11 cellular contexts compared by ENCODE assay signal in the genomic region with DNA sequence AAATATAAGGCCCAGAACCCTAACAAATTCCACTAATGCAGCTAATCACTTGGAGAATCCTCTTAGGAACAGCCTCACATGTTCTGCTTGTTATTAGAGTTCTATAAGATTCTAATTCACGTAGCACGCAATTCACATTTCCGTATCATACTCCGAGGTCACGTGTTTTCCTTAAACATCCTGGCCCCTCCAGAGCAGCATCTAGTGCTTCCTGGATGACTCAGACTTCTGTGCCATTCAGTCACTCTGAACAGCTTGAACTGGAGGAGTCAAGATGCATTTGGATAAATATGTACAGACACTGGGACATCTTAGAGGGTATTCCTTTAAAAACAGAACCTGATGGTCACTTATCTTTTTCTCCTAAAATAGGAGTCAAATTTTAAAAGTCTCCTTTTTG.
DNase-seq lines count a peak whose midpoint lies in the region; ATAC-seq and TF ChIP-seq lines count a peak whose summit lies in the region.
"Had no signal": no experiment of that assay in that cellular context is flagged by ENCODE, and none has a peak within 500 bp of the region (broad histone marks: within the 10 kb centered on the region; RNA-seq: fewer than 3 reads in every experiment).

No MANE protein-coding gene starts in this region.

- no peak overlapping the region for H3K27ac Mint-ChIP-seq in activated naive CD4-positive, alpha-beta T cell treated with anti-CD3 and anti-CD28 coated beads, Interleukin-2, amount 50 U/mL, for 72 hours
- no peak overlapping the region for H3K27ac Mint-ChIP-seq in activated naive CD4-positive, alpha-beta T cell treated with anti-CD3 and anti-CD28 coated beads, Interleukin-2, amount 10 ng/mL, durations not matched to agents 7 days and 5 days

- CTCF ChIA-PET in activated naive CD4-positive, alpha-beta T cell treated with anti-CD3 and anti-CD28 coated beads, Interleukin-2, amount 10 ng/mL, durations not matched to agents 7 days and 5 days (lab: Charles Lee), result interaction anchor here (0.6 kb wide), 1 partner anchor 998 kb away, joined by 3 read pairs; no protein-coding TSS in a partner anchor

- H3K4me3 ChIP-seq in lower leg skin (ENCODE audit: low read depth, poor library complexity, severe bottlenecking), result no peak overlapping the region
- H3K4me3 ChIP-seq: thyroid gland had no signal

- no peak for TF ChIP-seq CTCF in lower leg skin (IDR thresholded peaks at IDR 0.05)

- peaks cover 8% of the 10 kb centered on the region for H3K4me1 Mint-ChIP-seq in activated naive CD4-positive, alpha-beta T cell treated with anti-CD3 and anti-CD28 coated beads, Interleukin-2, amount 10 ng/mL, durations not matched to agents 7 days and 5 days

- no peak overlapping the region for H3K4me3 Mint-ChIP-seq in activated naive CD4-positive, alpha-beta T cell treated with anti-CD3 and anti-CD28 coated beads, Interleukin-2, amount 10 ng/mL, durations not matched to agents 7 days and 5 days

- 66 to 77% methylated on average over 5 of the region's 5 CpGs for WGBS in lower leg skin, 2 donors

- DNase-seq in activated naive CD4-positive, alpha-beta T cell treated with anti-CD3 and anti-CD28 coated beads, Interleukin-2, amount 50 U/mL, for 72 hours (ENCODE audit: low spot score in 2 of 2), result no peak
- DNase-seq in activated naive CD4-positive, alpha-beta T cell treated with anti-CD3 and anti-CD28 coated beads, Interleukin-2, amount 10 ng/mL, durations not matched to agents 7 days and 5 days, result no peak
- DNase-seq in OCI-M1 (lab: John Stamatoyannopoulos, UW), result peak; percentile 6
- DNase-seq in dermis blood vessel endothelial cell, result peak; percentile 73
- peak; percentile 7 for DNase-seq in renal cortical epithelial cell (ENCODE audit: low read depth)
- no peak for DNase-seq in NCI-H146 (lab: John Stamatoyannopoulos, UW)
- no peak for DNase-seq in lower leg skin (ENCODE audit: low spot score in 2 of 2)
- DNase-seq: DMS 273 treated with DMSO at 0.1 percent for 48 hours, thyroid gland had no signal

- intact Hi-C loops in lower leg skin (cut with DNase I; ENCODE audit: low total_unique reads), result no loop called here

- no peaks in the 10 kb centered on the region for H3K9me3 Mint-ChIP-seq in activated naive CD4-positive, alpha-beta T cell treated with anti-CD3 and anti-CD28 coated beads, Interleukin-2, amount 50 U/mL, for 72 hours
- no peaks in the 10 kb centered on the region for H3K9me3 Mint-ChIP-seq in activated naive CD4-positive, alpha-beta T cell treated with anti-CD3 and anti-CD28 coated beads, Interleukin-2, amount 10 ng/mL, durations not matched to agents 7 days and 5 days

- peak; percentile 46 to 80 for ATAC-seq in activated naive CD4-positive, alpha-beta T cell treated with anti-CD3 and anti-CD28 coated beads, Interleukin-2, amount 50 U/mL, for 72 hours
- no peak for ATAC-seq in HG03432 (IDR thresholded peaks at IDR 0.05; ENCODE audit: unreplicated experiment)
- ATAC-seq: SK-N-SH treated with all-trans-retinoic acid at 6 μM for 48 hours had no signal

- TF ChIP-seq POLR2A in lower leg skin (IDR thresholded peaks at IDR 0.05), result no peak

- H3K36me3 Mint-ChIP-seq in activated naive CD4-positive, alpha-beta T cell treated with anti-CD3 and anti-CD28 coated beads, Interleukin-2, amount 50 U/mL, for 72 hours, result peaks cover 0 to 5% of the 10 kb centered on the region in 2 donors
- no peaks in the 10 kb centered on the region for H3K36me3 Mint-ChIP-seq in activated naive CD4-positive, alpha-beta T cell treated with anti-CD3 and anti-CD28 coated beads, Interleukin-2, amount 10 ng/mL, durations not matched to agents 7 days and 5 days

- H3K27me3 Mint-ChIP-seq in activated naive CD4-positive, alpha-beta T cell treated with anti-CD3 and anti-CD28 coated beads, Interleukin-2, amount 10 ng/mL, durations not matched to agents 7 days and 5 days, result peaks cover 4% of the 10 kb centered on the region

Comparison
In these comparisons a context has a peak if more than half of its experiments do, and no peak if none do; other contexts are left out.
1. DNase-seq: peak in OCI-M1 (single experiment), dermis blood vessel endothelial cell (single experiment) and renal cortical epithelial cell (single experiment); none in activated naive CD4-positive, alpha-beta T cell treated with anti-CD3 and anti-CD28 coated beads, Interleukin-2, amount 50 U/mL, for 72 hours (0 of 2), activated naive CD4-positive, alpha-beta T cell treated with anti-CD3 and anti-CD28 coated beads, Interleukin-2, amount 10 ng/mL, durations not matched to agents 7 days and 5 days (single experiment), NCI-H146 (single experiment) and lower leg skin (0 of 2).